In genomic region chr20:37295595-37295994, GRCh38 we compare ENCODE assay signal across 12 cellular contexts. TPM values are rescaled to one million over a fixed set of nuclear protein-coding genes. Genes with fewer than 3 reads are reported as not detected.
DNase-seq lines count a peak whose midpoint lies in the region; ATAC-seq and TF ChIP-seq lines count a peak whose summit lies in the region.
"Had no signal": no experiment of that assay in that cellular context is flagged by ENCODE, and none has a peak within 500 bp of the region (broad histone marks: within the 10 kb centered on the region; RNA-seq: fewer than 3 reads in every experiment).

No MANE protein-coding gene starts in this region.

- POLR2A ChIA-PET in activated CD4-positive, alpha-beta T cell treated with anti-CD3 and anti-CD28 coated beads for 36 hours (lab: Charles Lee): no interaction called here

- peaks cover 2% of the 10 kb centered on the region for H3K9me3 Mint-ChIP-seq in activated CD4-positive, alpha-beta T cell treated with anti-CD3 and anti-CD28 coated beads for 36 hours (ENCODE audit: low read depth)

- no peak for TF ChIP-seq CTCF in neutrophil (IDR thresholded peaks at IDR 0.05)

- H3K36me3 ChIP-seq in neutrophil: peaks cover 18% of the 10 kb centered on the region

- no peak overlapping the region for H3K4me3 Mint-ChIP-seq in activated CD4-positive, alpha-beta T cell treated with anti-CD3 and anti-CD28 coated beads for 36 hours

- ATAC-seq in HG03159 (IDR thresholded peaks at IDR 0.05; ENCODE audit: unreplicated experiment): no peak
- ATAC-seq in HG02623 (IDR thresholded peaks at IDR 0.05; ENCODE audit: unreplicated experiment): no peak
- ATAC-seq in activated CD4-positive, alpha-beta T cell treated with anti-CD3 and anti-CD28 coated beads for 36 hours: no peak
- ATAC-seq: naive thymus-derived CD8-positive, alpha-beta T cell had no signal

- H3K27me3 Mint-ChIP-seq in activated CD4-positive, alpha-beta T cell treated with anti-CD3 and anti-CD28 coated beads for 36 hours: no peaks in the 10 kb centered on the region
- H3K27me3 Mint-ChIP-seq: naive thymus-derived CD8-positive, alpha-beta T cell had no signal

- in situ Hi-C loops in Caki2 (cut with HindIII; ENCODE audit: low pct_unique_long_range_greater_than_20kb, low sequenced_read_pairs): no loop called here

- no peak overlapping the region for H3K27ac Mint-ChIP-seq in activated CD4-positive, alpha-beta T cell treated with anti-CD3 and anti-CD28 coated beads for 36 hours

- H3K27me3 ChIP-seq in neutrophil: no peaks in the 10 kb centered on the region
- H3K27me3 ChIP-seq: SJCRH30 had no signal

- intact Hi-C loops in activated CD4-positive, alpha-beta T cell treated with anti-CD3 and anti-CD28 coated beads for 36 hours (cut with DNase I, micrococcal nuclease): no loop called here

- H3K4me1 ChIP-seq in neutrophil (ENCODE audit: control insufficient read depth in 1 of 2, insufficient read depth in 1 of 2, low read depth in 1 of 2, low read length in 1 of 2): peaks cover 38 to 44% of the 10 kb centered on the region in 2 experiments

- no peak overlapping the region for H3K4me3 ChIP-seq in neutrophil (ENCODE audit: low read depth in 1 of 2, low read length in 1 of 2)
- H3K4me3 ChIP-seq: SJCRH30 had no signal

- H3K36me3 Mint-ChIP-seq in activated CD4-positive, alpha-beta T cell treated with anti-CD3 and anti-CD28 coated beads for 36 hours (ENCODE audit: low read depth): peaks cover 36% of the 10 kb centered on the region

- peak; percentile 19 for DNase-seq in Caki2 (ENCODE audit: low read depth)
- peak; percentile 94 for DNase-seq in NCI-H2029 treated with DMSO at 0.1 percent for 48 hours (lab: John Stamatoyannopoulos, UW)
- DNase-seq in astrocyte of the hippocampus (ENCODE audit: low read depth, low spot score): peak; percentile 43
- no peak for DNase-seq in activated CD4-positive, alpha-beta T cell treated with anti-CD3 and anti-CD28 coated beads for 36 hours
- DNase-seq in NCI-H2227 treated with DMSO at 0.1 percent for 48 hours (lab: John Stamatoyannopoulos, UW): no peak
- DNase-seq: activated T-cell treated with anti-CD3 and anti-CD28 coated beads for 4 hours; naive thymus-derived CD8-positive, alpha-beta T cell had no signal

- CTCF ChIA-PET in activated CD4-positive, alpha-beta T cell treated with anti-CD3 and anti-CD28 coated beads for 36 hours (lab: Charles Lee): no interaction called here

- H3K27ac ChIP-seq in neutrophil: peak overlapping the region; percentile 86
- H3K27ac ChIP-seq: HL-60, SJCRH30 had no signal

- H3K4me1 Mint-ChIP-seq in activated CD4-positive, alpha-beta T cell treated with anti-CD3 and anti-CD28 coated beads for 36 hours: peaks cover 51% of the 10 kb centered on the region

- no peaks in the 10 kb centered on the region for H3K9me3 ChIP-seq in neutrophil
- H3K9me3 ChIP-seq: SJCRH30 had no signal

RNA-seq across cellular contexts. Expression of gene MANBAL, which starts 6.1 kb away (rescaled TPM):
- total RNA-seq in Caki2 (2014; rRNA removed; shearing (Covaris generic); ENCODE audit: low replicate concordance): 143 and 158 TPM in 2 replicates
- 10 to 100 TPM; 11.9 to 13.5 TPM for total RNA-seq in activated CD4-positive, alpha-beta T cell treated with anti-CD3 and anti-CD28 coated beads for 36 hours

RNA-seq across cellular contexts. Expression of gene GHRH, which starts 34.0 kb away (rescaled TPM):
- not detected in 2 replicates for total RNA-seq in Caki2 (2014; rRNA removed; shearing (Covaris generic); ENCODE audit: low replicate concordance)
- total RNA-seq in activated CD4-positive, alpha-beta T cell treated with anti-CD3 and anti-CD28 coated beads for 36 hours: not detected
- total RNA-seq: naive thymus-derived CD8-positive, alpha-beta T cell; SJCRH30 had no signal

RNA-seq across cellular contexts. Expression of gene SRC, which starts 50.3 kb away (rescaled TPM):
- total RNA-seq in Caki2 (2014; rRNA removed; shearing (Covaris generic); ENCODE audit: low replicate concordance): 124 and 153 TPM in 2 replicates
- total RNA-seq in activated CD4-positive, alpha-beta T cell treated with anti-CD3 and anti-CD28 coated beads for 36 hours: 1 to 10 TPM; 4.2 to 5.7 TPM

Comparison
In these comparisons a context has a peak if more than half of its experiments do, and no peak if none do; other contexts are left out.
1. DNase-seq: peak in Caki2 (single experiment), NCI-H2029 treated with DMSO at 0.1 percent for 48 hours (single experiment) and astrocyte of the hippocampus (single experiment); none in activated CD4-positive, alpha-beta T cell treated with anti-CD3 and anti-CD28 coated beads for 36 hours (single experiment) and NCI-H2227 treated with DMSO at 0.1 percent for 48 hours (single experiment).
2. RNA of gene SRC, which starts 50.3 kb away (total RNA-seq): 124 to 153 TPM in Caki2; 4.2 to 5.7 TPM in activated CD4-positive, alpha-beta T cell treated with anti-CD3 and anti-CD28 coated beads for 36 hours; every median in the first group is over 10 times any median in the second.